28 cellular contexts compared by ENCODE assay signal in genomic region chr18:8781671-8782070, GRCh38.
"Had no signal": no experiment of that assay in that cellular context is flagged by ENCODE, and none has a peak within 500 bp of the region (broad histone marks: within the 10 kb centered on the region; RNA-seq: fewer than 3 reads in every experiment).

No MANE protein-coding gene starts in this region.

- H3K27ac Mint-ChIP-seq: activated naive CD4-positive, alpha-beta T cell treated with anti-CD3 and anti-CD28 coated beads, Interleukin-2, amount 10 ng/mL, durations not matched to agents 7 days and 5 days; activated naive CD8-positive, alpha-beta T cell treated with anti-CD3 and anti-CD28 coated beads, Interleukin-2, amount 10 ng/mL, durations not matched to agents 7 days and 5 days; naive thymus-derived CD4-positive, alpha-beta T cell; progenitor cell of endocrine pancreas had no signal

- DNase-seq: activated CD4-positive, alpha-beta T cell treated with anti-CD3 and anti-CD28 coated beads for 48 hours; activated CD4-positive, alpha-beta T cell treated with anti-CD3 and anti-CD28 coated beads, Interleukin-2, amount 50 U/mL, for 48 hours; activated CD8-positive, alpha-beta memory T cell treated with anti-CD3 and anti-CD28 coated beads for 24 hours; activated effector memory CD4-positive, alpha-beta T cell treated with Interleukin-2 at 50 U/mL for 16 hours; activated naive CD4-positive, alpha-beta T cell treated with anti-CD3 and anti-CD28 coated beads, Interleukin-2, amount 10 ng/mL, durations not matched to agents 7 days and 5 days; activated naive CD8-positive, alpha-beta T cell treated with anti-CD3 and anti-CD28 coated beads, Interleukin-2, amount 10 ng/mL, durations not matched to agents 7 days and 5 days; brain microvascular endothelial cell; effector memory CD4-positive, alpha-beta T cell; erythroblast; hippocampal formation; kidney; midbrain; naive thymus-derived CD4-positive, alpha-beta T cell; ovary; stimulated activated CD4-positive, alpha-beta T cell treated with anti-CD3 and anti-CD28 coated beads, Interleukin-12 subunit alpha, Interleukin-12 subunit beta, amount 100 ng/mL, for 4 hours; stimulated activated CD4-positive, alpha-beta T cell treated with anti-CD3 and anti-CD28 coated beads, Interleukin-4, amount 100 ng/mL, for 1 hour; stimulated activated naive CD8-positive, alpha-beta T cell treated with anti-CD3 and anti-CD28 coated beads, Interleukin-15, Interleukin-2, amounts not matched to agents 100 U/mL and 50 U/mL, for 24 hours; upper lobe of left lung had no signal

- H3K9me3 Mint-ChIP-seq: activated naive CD4-positive, alpha-beta T cell treated with anti-CD3 and anti-CD28 coated beads, Interleukin-2, amount 10 ng/mL, durations not matched to agents 7 days and 5 days; activated naive CD8-positive, alpha-beta T cell treated with anti-CD3 and anti-CD28 coated beads, Interleukin-2, amount 10 ng/mL, durations not matched to agents 7 days and 5 days; naive thymus-derived CD4-positive, alpha-beta T cell had no signal

- H3K27me3 Mint-ChIP-seq: progenitor cell of endocrine pancreas had no signal

- H3K9me3 ChIP-seq: gastroesophageal sphincter, ovary, upper lobe of left lung had no signal

- H3K36me3 ChIP-seq: ovary, upper lobe of left lung had no signal

- H3K36me3 Mint-ChIP-seq: activated naive CD4-positive, alpha-beta T cell treated with anti-CD3 and anti-CD28 coated beads, Interleukin-2, amount 10 ng/mL, durations not matched to agents 7 days and 5 days; activated naive CD8-positive, alpha-beta T cell treated with anti-CD3 and anti-CD28 coated beads, Interleukin-2, amount 10 ng/mL, durations not matched to agents 7 days and 5 days; naive thymus-derived CD4-positive, alpha-beta T cell had no signal

- FAIRE-seq: astrocyte, kidney, TTC549 had no signal

- H3K27me3 ChIP-seq: brain microvascular endothelial cell, dorsolateral prefrontal cortex, gastroesophageal sphincter, ovary, upper lobe of left lung had no signal

- H3K4me3 Mint-ChIP-seq: activated naive CD4-positive, alpha-beta T cell treated with anti-CD3 and anti-CD28 coated beads, Interleukin-2, amount 10 ng/mL, durations not matched to agents 7 days and 5 days; activated naive CD8-positive, alpha-beta T cell treated with anti-CD3 and anti-CD28 coated beads, Interleukin-2, amount 10 ng/mL, durations not matched to agents 7 days and 5 days; naive thymus-derived CD4-positive, alpha-beta T cell had no signal

- H3K4me1 ChIP-seq: upper lobe of left lung had no signal

- ATAC-seq: activated CD4-positive, CD25-positive, alpha-beta regulatory T cell treated with anti-CD3 and anti-CD28 coated beads, Interleukin-2, amount 50 U/mL, for 24 hours; gastroesophageal sphincter; naive thymus-derived CD4-positive, alpha-beta T cell; sciatic nerve; stimulated activated naive CD8-positive, alpha-beta T cell treated with anti-CD3 and anti-CD28 coated beads, Interleukin-15, Interleukin-2, amounts not matched to agents 100 U/mL and 50 U/mL, for 24 hours had no signal

- H3K27ac ChIP-seq: brain microvascular endothelial cell, coronary artery, gastroesophageal sphincter, ovary, skin epidermis, upper lobe of left lung, VCaP had no signal

- H3K4me3 ChIP-seq: coronary artery, dorsolateral prefrontal cortex, gastroesophageal sphincter, ovary, skin epidermis, upper lobe of left lung had no signal
